In the genomic region with DNA sequence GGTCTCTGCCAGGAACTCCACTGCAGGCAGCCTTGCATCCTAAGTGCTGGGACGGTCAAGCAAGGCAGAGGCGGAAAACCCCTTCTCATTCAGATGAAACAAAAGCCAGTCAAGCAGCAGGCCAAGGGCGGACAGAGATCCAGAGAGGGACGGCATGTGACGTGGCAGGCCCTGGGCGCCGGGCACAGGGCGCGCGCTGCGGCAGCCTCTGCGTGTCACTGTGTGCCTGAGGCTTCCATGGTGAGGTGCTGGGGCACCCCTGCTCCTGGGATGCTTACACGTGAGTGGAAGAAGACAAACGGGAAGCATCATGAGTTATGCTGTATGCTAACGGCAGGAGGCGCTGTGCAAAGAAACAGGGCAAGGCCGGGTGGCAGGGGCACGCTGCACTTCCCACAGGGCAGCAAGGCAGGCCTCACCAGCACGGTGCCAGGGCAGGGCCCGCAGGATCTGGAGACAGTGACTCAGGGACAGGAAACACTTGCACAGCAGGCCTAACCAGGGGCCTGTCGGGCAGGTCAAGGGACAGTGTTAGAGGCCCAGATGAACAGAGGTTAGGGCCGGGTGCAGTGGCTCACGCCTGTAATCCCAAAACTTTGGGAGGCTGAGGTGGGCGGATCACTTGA, we compare ENCODE assay signal across 7 cellular contexts. TPM values are rescaled to one million over a fixed set of nuclear protein-coding genes. Genes with fewer than 3 reads are reported as not detected.
DNase-seq lines count a peak whose midpoint lies in the region; ATAC-seq, FAIRE-seq and TF ChIP-seq lines count a peak whose summit lies in the region.

No MANE protein-coding gene starts in this region.

- no peak overlapping the region for H3K4me3 ChIP-seq in SU-DHL-6 (ENCODE audit: insufficient read depth, low read length, poor library complexity, severe bottlenecking)
- H3K4me3 ChIP-seq in small intestine (ENCODE audit: low read depth in 1 of 2, low read length in 2 of 2), result no peak overlapping the region

- H3K79me2 ChIP-seq in SU-DHL-6 (ENCODE audit: insufficient read depth, low read length), result peaks cover 77% of the 10 kb centered on the region

- FAIRE-seq in small intestine (lab: Jason Lieb, UNC), result no peak

- TF ChIP-seq CTCF in SU-DHL-6 (IDR thresholded peaks at IDR 0.05; ENCODE audit: insufficient read depth, low read length, poor library complexity, severe bottlenecking), result peak; percentile 17

- H3K4me1 ChIP-seq in small intestine (ENCODE audit: control insufficient read depth in 2 of 2, insufficient read depth in 1 of 2, low read depth in 1 of 2, low read length in 1 of 2), result peaks cover 11 to 41% of the 10 kb centered on the region in 2 donors

- H3K4me2 ChIP-seq in SU-DHL-6 (ENCODE audit: low read depth, low read length, poor library complexity, severe bottlenecking), result no peak overlapping the region

- H3K9ac ChIP-seq in SU-DHL-6 (ENCODE audit: low read length), result no peak overlapping the region

- H3F3A ChIP-seq in SU-DHL-6 (ENCODE audit: insufficient read depth), result no peaks in the 10 kb centered on the region

- no peaks in the 10 kb centered on the region; the same call in 1 of the 2 replicates for H4K20me1 ChIP-seq in SU-DHL-6 (ENCODE audit: low read depth, low read length)

- intact Hi-C loops in head of caudate nucleus (cut with DNase I), result loop anchor here (10.0 kb wide), 1 partner anchor 211 kb away; no protein-coding TSS in a partner anchor

- H3K9me3 ChIP-seq in SU-DHL-6 (ENCODE audit: insufficient read depth, low read length), result no peaks in the 10 kb centered on the region
- no peaks in the 10 kb centered on the region for H3K9me3 ChIP-seq in small intestine (ENCODE audit: control insufficient read depth, low read depth)

- ATAC-seq in GM21367 (IDR thresholded peaks at IDR 0.05; ENCODE audit: unreplicated experiment), result no peak

- no peaks in the 10 kb centered on the region for H3K9me2 ChIP-seq in SU-DHL-6 (replicated peaks; ENCODE audit: insufficient read depth, low read length)

- H2AFZ ChIP-seq in SU-DHL-6 (ENCODE audit: low read depth, low read length, severe bottlenecking), result no peak overlapping the region

- 70 to 80% (median 77%) methylated on average over 24 of the region's 24 CpGs for WGBS in small intestine, 3 donors

- H3K27ac ChIP-seq in SU-DHL-6 (ENCODE audit: low read depth, low read length) (no peak overlapping the region), small intestine (ENCODE audit: low read depth in 1 of 2, low read length in 1 of 2) (peak overlapping the region; percentile 9 to 29)

- H3K27me3 ChIP-seq in SU-DHL-6 (ENCODE audit: low read length), result no peaks in the 10 kb centered on the region
- H3K27me3 ChIP-seq in small intestine (ENCODE audit: control insufficient read depth in 2 of 2, insufficient read depth in 2 of 2, low read length in 2 of 2), result no peaks in the 10 kb centered on the region

- H3K36me3 ChIP-seq in SU-DHL-6 (ENCODE audit: low read length) (no peaks in the 10 kb centered on the region), small intestine (ENCODE audit: control insufficient read depth in 2 of 2, insufficient read depth in 2 of 2, low read length in 2 of 2) (peaks cover 0 to 2% of the 10 kb centered on the region in 2 donors)

- peak; percentile 26 for DNase-seq in HPDE6-E6E7 (ENCODE audit: extremely low spot score)
- peak in 25 of 42 donors; percentile 37 to 71 (median 49) for DNase-seq in head of caudate nucleus
- DNase-seq in small intestine, result peak; percentile 57
- DNase-seq in stimulated activated CD4-positive, alpha-beta T cell treated with anti-CD3 and anti-CD28 coated beads, Interleukin-1b, Interleukin-23, amount 100 ng/mL, for 48 hours, result no peak
- no peak for DNase-seq in COLO829 (ENCODE audit: low spot score)

RNA-seq across cellular contexts. Expression of a gene that starts 6.1 kb away (rescaled TPM):
- 10 to 100 TPM; 33.1 to 41.2 (median 40.8) TPM for polyA plus RNA-seq in small intestine

Comparison
In these comparisons a context has a peak if more than half of its experiments do, and no peak if none do; other contexts are left out.
1. DNase-seq: peak in HPDE6-E6E7 (single experiment), head of caudate nucleus (25 of 42) and small intestine (single experiment); none in stimulated activated CD4-positive, alpha-beta T cell treated with anti-CD3 and anti-CD28 coated beads, Interleukin-1b, Interleukin-23, amount 100 ng/mL, for 48 hours (single experiment) and COLO829 (single experiment).